ENCODE assay signal across 11 cellular contexts in genomic region chr3:125061170-125061569, GRCh38. TPM values are rescaled to one million over a fixed set of nuclear protein-coding genes. Genes with fewer than 3 reads are reported as not detected.
A peak's percentile ranks its signal among the peaks of the same experiment; 100 is the strongest.
DNase-seq lines count a peak whose midpoint lies in the region; ATAC-seq and TF ChIP-seq lines count a peak whose summit lies in the region.
"Had no signal": no experiment of that assay in that cellular context is flagged by ENCODE, and none has a peak within 500 bp of the region (broad histone marks: within the 10 kb centered on the region; RNA-seq: fewer than 3 reads in every experiment).

No MANE protein-coding gene starts in this region.

- no peaks in the 10 kb centered on the region for H3K9me3 ChIP-seq in suprapubic skin

- no peak overlapping the region for H3K4me3 ChIP-seq in suprapubic skin

- H3K4me3 Mint-ChIP-seq in chondrocyte (ENCODE audit: unreplicated experiment) = peak overlapping the region; percentile 42
- H3K4me3 Mint-ChIP-seq in activated CD4-positive, alpha-beta memory T cell treated with anti-CD3 and anti-CD28 coated beads for 36 hours = no peak overlapping the region
- H3K4me3 Mint-ChIP-seq in activated T-cell treated with anti-CD3 and anti-CD28 coated beads, Interleukin-2, amount 50 U/mL, for 24 hours = no peak overlapping the region
- H3K4me3 Mint-ChIP-seq in stimulated activated memory B cell treated with anti-CD40 and anti-IgM and Interleukin-4, amounts not matched to agents 10 μg/mL and 1 μg/mL and 100 μg/mL, for 72 hours = no peak overlapping the region

- CTCF ChIA-PET in activated CD4-positive, alpha-beta memory T cell treated with anti-CD3 and anti-CD28 coated beads for 36 hours (lab: Charles Lee) = no interaction called here

- TF ChIP-seq CTCF in chondrocyte (IDR thresholded peaks at IDR 0.05) (no peak), suprapubic skin (IDR thresholded peaks at IDR 0.05) (no peak)

- H3K36me3 ChIP-seq in suprapubic skin = no peaks in the 10 kb centered on the region

- peaks cover 40% of the 10 kb centered on the region for H3K4me1 ChIP-seq in suprapubic skin

- WGBS in suprapubic skin = 73% methylated on average over 4 of the region's 4 CpGs

- H3K36me3 Mint-ChIP-seq in chondrocyte (ENCODE audit: low read depth) = no peaks in the 10 kb centered on the region
- no peaks in the 10 kb centered on the region for H3K36me3 Mint-ChIP-seq in activated CD4-positive, alpha-beta memory T cell treated with anti-CD3 and anti-CD28 coated beads for 36 hours
- no peaks in the 10 kb centered on the region for H3K36me3 Mint-ChIP-seq in activated T-cell treated with anti-CD3 and anti-CD28 coated beads, Interleukin-2, amount 50 U/mL, for 24 hours (ENCODE audit: low read depth)
- H3K36me3 Mint-ChIP-seq in stimulated activated memory B cell treated with anti-CD40 and anti-IgM and Interleukin-4, amounts not matched to agents 10 μg/mL and 1 μg/mL and 100 μg/mL, for 72 hours = no peaks in the 10 kb centered on the region

- no peak for TF ChIP-seq EP300 in suprapubic skin (IDR thresholded peaks at IDR 0.05)

- peak overlapping the region; percentile 85 for H3K27ac Mint-ChIP-seq in chondrocyte (ENCODE audit: unreplicated experiment)
- H3K27ac Mint-ChIP-seq in activated CD4-positive, alpha-beta memory T cell treated with anti-CD3 and anti-CD28 coated beads for 36 hours = no peak overlapping the region
- H3K27ac Mint-ChIP-seq in activated T-cell treated with anti-CD3 and anti-CD28 coated beads, Interleukin-2, amount 50 U/mL, for 24 hours = no peak overlapping the region
- H3K27ac Mint-ChIP-seq in stimulated activated memory B cell treated with anti-CD40 and anti-IgM and Interleukin-4, amounts not matched to agents 10 μg/mL and 1 μg/mL and 100 μg/mL, for 72 hours = no peak overlapping the region

- TF ChIP-seq POLR2A in suprapubic skin (IDR thresholded peaks at IDR 0.05) = no peak

- peak; percentile 14 for ATAC-seq in left lobe of liver
- no peak for ATAC-seq in stimulated activated memory B cell treated with anti-CD40 and anti-IgM and Interleukin-4, amounts not matched to agents 10 μg/mL and 1 μg/mL and 100 μg/mL, for 72 hours

- POLR2A ChIA-PET in activated CD4-positive, alpha-beta memory T cell treated with anti-CD3 and anti-CD28 coated beads for 36 hours (lab: Charles Lee) = no interaction called here

- H3K27ac ChIP-seq in suprapubic skin = peak overlapping the region; percentile 24

- peaks cover 50% of the 10 kb centered on the region for H3K4me1 Mint-ChIP-seq in chondrocyte (ENCODE audit: low read depth)
- H3K4me1 Mint-ChIP-seq in activated CD4-positive, alpha-beta memory T cell treated with anti-CD3 and anti-CD28 coated beads for 36 hours (ENCODE audit: low read depth) = peaks cover 4% of the 10 kb centered on the region
- H3K4me1 Mint-ChIP-seq in activated T-cell treated with anti-CD3 and anti-CD28 coated beads, Interleukin-2, amount 50 U/mL, for 24 hours (ENCODE audit: low read depth) = peaks cover 9% of the 10 kb centered on the region
- H3K4me1 Mint-ChIP-seq in stimulated activated memory B cell treated with anti-CD40 and anti-IgM and Interleukin-4, amounts not matched to agents 10 μg/mL and 1 μg/mL and 100 μg/mL, for 72 hours = no peaks in the 10 kb centered on the region

- intact Hi-C loops in activated CD4-positive, alpha-beta memory T cell treated with anti-CD3 and anti-CD28 coated beads for 36 hours (cut with micrococcal nuclease) = no loop called here

- no peaks in the 10 kb centered on the region for H3K27me3 Mint-ChIP-seq in chondrocyte (ENCODE audit: low read depth)
- H3K27me3 Mint-ChIP-seq in activated CD4-positive, alpha-beta memory T cell treated with anti-CD3 and anti-CD28 coated beads for 36 hours = peaks cover 17% of the 10 kb centered on the region
- peaks cover 21% of the 10 kb centered on the region for H3K27me3 Mint-ChIP-seq in activated T-cell treated with anti-CD3 and anti-CD28 coated beads, Interleukin-2, amount 50 U/mL, for 24 hours
- peaks cover 19% of the 10 kb centered on the region for H3K27me3 Mint-ChIP-seq in stimulated activated memory B cell treated with anti-CD40 and anti-IgM and Interleukin-4, amounts not matched to agents 10 μg/mL and 1 μg/mL and 100 μg/mL, for 72 hours

- no peaks in the 10 kb centered on the region for H3K27me3 ChIP-seq in suprapubic skin

- H3K9me3 Mint-ChIP-seq in chondrocyte (ENCODE audit: low read depth) = no peaks in the 10 kb centered on the region
- no peaks in the 10 kb centered on the region for H3K9me3 Mint-ChIP-seq in activated CD4-positive, alpha-beta memory T cell treated with anti-CD3 and anti-CD28 coated beads for 36 hours
- H3K9me3 Mint-ChIP-seq in activated T-cell treated with anti-CD3 and anti-CD28 coated beads, Interleukin-2, amount 50 U/mL, for 24 hours = no peaks in the 10 kb centered on the region
- H3K9me3 Mint-ChIP-seq in stimulated activated memory B cell treated with anti-CD40 and anti-IgM and Interleukin-4, amounts not matched to agents 10 μg/mL and 1 μg/mL and 100 μg/mL, for 72 hours = no peaks in the 10 kb centered on the region

- DNase-seq in HCEC 1CT = peak; percentile 85
- DNase-seq in chondrocyte (ENCODE audit: low spot score) = no peak
- no peak for DNase-seq in left lobe of liver (ENCODE audit: low spot score)
- no peak for DNase-seq in suprapubic skin (ENCODE audit: low spot score in 2 of 2)
- DNase-seq in activated CD4-positive, alpha-beta memory T cell treated with anti-CD3 and anti-CD28 coated beads for 36 hours = no peak
- no peak for DNase-seq in SK-N-DZ (ENCODE audit: low spot score)
- DNase-seq in activated T-cell treated with anti-CD3 and anti-CD28 coated beads, Interleukin-2, amount 50 U/mL, for 24 hours = no peak
- DNase-seq: central memory CD4-positive, alpha-beta T cell; DMS153; nucleus accumbens had no signal

RNA-seq across cellular contexts. Expression of gene HEG1, which starts 5.4 kb away (rescaled TPM):
- total RNA-seq in chondrocyte = 69.6 to 107 TPM (median 70.4 TPM) in 3 replicates
- 5.4 TPM for total RNA-seq in left lobe of liver
- total RNA-seq in suprapubic skin = 10 to 100 TPM; 13.9 to 30.8 (median 26.5) TPM
- 1 to 10 TPM; 6.0 to 7.9 TPM for total RNA-seq in activated CD4-positive, alpha-beta memory T cell treated with anti-CD3 and anti-CD28 coated beads for 36 hours
- polyA plus RNA-seq in SK-N-DZ (2014; cell fraction: cytosol; rRNA removed) = 2.4 and 8.2 TPM in 2 replicates
- polyA plus RNA-seq in SK-N-DZ (2014; cell fraction: nucleus; rRNA removed) = 1.9 and 3.7 TPM in 2 replicates
